1 cellular context compared by ENCODE assay signal in genomic region chrX:105210258-105210657, GRCh38.
TF ChIP-seq lines count a peak whose summit lies in the region.

No MANE protein-coding gene starts in this region.

TF ChIP-seq in HepG2, 621 proteins besides CTCF, POLR2A, EP300 and RAD21 (continued from another document):
- no peak for TF ChIP-seq HNF1A (IDR thresholded peaks at IDR 0.05; ENCODE audit: low read depth)
- no peak for TF ChIP-seq HNF1A (CRISPR knock-in tag; IDR thresholded peaks at IDR 0.05; ENCODE audit: borderline replicate concordance)
- no peak for TF ChIP-seq MTF2 (CRISPR knock-in tag; IDR thresholded peaks at IDR 0.05; ENCODE audit: borderline replicate concordance)
- no peak for TF ChIP-seq TOE1 (CRISPR knock-in tag; IDR thresholded peaks at IDR 0.05)
- TF ChIP-seq CREM (IDR thresholded peaks at IDR 0.05): no peak
- TF ChIP-seq CREM (CRISPR knock-in tag; IDR thresholded peaks at IDR 0.05): no peak
- no peak for TF ChIP-seq MXD1 (CRISPR knock-in tag; IDR thresholded peaks at IDR 0.05)
- TF ChIP-seq PTBP1 (IDR thresholded peaks at IDR 0.05; ENCODE audit: low read depth, low read length, poor library complexity, severe bottlenecking): no peak
- TF ChIP-seq CHCHD3 (CRISPR knock-in tag; IDR thresholded peaks at IDR 0.05): no peak
- TF ChIP-seq ELF4 (CRISPR knock-in tag; IDR thresholded peaks at IDR 0.05; ENCODE audit: borderline replicate concordance): no peak
- TF ChIP-seq ZFP36L2 (CRISPR knock-in tag; IDR thresholded peaks at IDR 0.05): no peak
